ENCODE assay signal across 23 cellular contexts in genomic region chr12:57661376-57661775, GRCh38. TPM values are rescaled to one million over a fixed set of nuclear protein-coding genes. Genes with fewer than 3 reads are reported as not detected.
A peak's percentile ranks its signal among the peaks of the same experiment; 100 is the strongest.
DNase-seq lines count a peak whose midpoint lies in the region; ATAC-seq, FAIRE-seq and TF ChIP-seq lines count a peak whose summit lies in the region.
"Had no signal": no experiment of that assay in that cellular context is flagged by ENCODE, and none has a peak within 500 bp of the region (broad histone marks: within the 10 kb centered on the region; RNA-seq: fewer than 3 reads in every experiment).

No MANE protein-coding gene starts in this region.

- no peak overlapping the region for H3K9ac ChIP-seq in HCT116 (ENCODE audit: low read length)
- no peak overlapping the region for H3K9ac ChIP-seq in Karpas-422 (ENCODE audit: low read length)
- no peak overlapping the region for H3K9ac ChIP-seq in K562 (ENCODE audit: insufficient read depth in 1 of 2, low read depth in 2 of 2, low read length in 2 of 2)
- H3K9ac ChIP-seq: BLaER1 treated with 17β-estradiol and CSF1 and Interleukin-3, amounts not matched to agents 10 nM and 100 nM; GM23248 had no signal

- no peaks in the 10 kb centered on the region for H3K9me1 ChIP-seq in K562 (ENCODE audit: control insufficient read depth, insufficient read depth, low read length)

- H3K36me3 ChIP-seq in HCT116 (ENCODE audit: control insufficient read depth in 1 of 2, insufficient read depth in 2 of 2, low read length in 2 of 2) (no peaks in the 10 kb centered on the region), Karpas-422 (ENCODE audit: insufficient read depth, low read length) (no peaks in the 10 kb centered on the region), K562 (ENCODE audit: control insufficient read depth, insufficient read depth, low read length) (no peaks in the 10 kb centered on the region)
- H3K36me3 ChIP-seq: BE2C; BLaER1 treated with 17β-estradiol and CSF1 and Interleukin-3, amounts not matched to agents 10 nM and 100 nM had no signal

- no TSS peak for BruUV-seq in HCT116 (replicated peaks; lab: Mats Ljungman, UMichigan)
- BruUV-seq in K562 (replicated peaks; lab: Mats Ljungman, UMichigan): no TSS peak

- peaks cover 3% of the 10 kb centered on the region in 2 experiments; a peak in 1 of 4 replicates for H3K9me3 ChIP-seq in HCT116 (ENCODE audit: control insufficient read depth in 1 of 2, insufficient read depth in 1 of 2, low read depth in 1 of 2, low read length in 2 of 2)
- peaks cover 7% of the 10 kb centered on the region for H3K9me3 ChIP-seq in Karpas-422 (ENCODE audit: low read length)
- H3K9me3 ChIP-seq in K562 (replicated peaks; ENCODE audit: control insufficient read depth, insufficient read depth, low read depth, low read length): no peaks in the 10 kb centered on the region

- no peak for TF ChIP-seq EP300 in K562 (IDR thresholded peaks at IDR 0.05; ENCODE audit: low read length)

- H3K27me3 ChIP-seq in HCT116 (ENCODE audit: insufficient read depth, low read length): no peaks in the 10 kb centered on the region
- no peaks in the 10 kb centered on the region for H3K27me3 ChIP-seq in Karpas-422 (ENCODE audit: low read length)
- H3K27me3 ChIP-seq in K562 (ENCODE audit: control insufficient read depth in 2 of 2, insufficient read depth in 2 of 2, low read length in 2 of 2): no peaks in the 10 kb centered on the region
- H3K27me3 ChIP-seq: BE2C; BLaER1 treated with 17β-estradiol and CSF1 and Interleukin-3, amounts not matched to agents 10 nM and 100 nM had no signal

- WGBS in K562 (ENCODE audit: insufficient coverage, low coverage, missing lambda C conversion rate): 2% methylated on average over 4 of the region's 4 CpGs

- intact Hi-C loops in HCT116 (cut with micrococcal nuclease): no loop called here
- intact Hi-C loops in K562 (cut with micrococcal nuclease): no loop called here
- intact Hi-C loops in left colon (cut with DNase I, micrococcal nuclease): no loop called here

- H2AFZ ChIP-seq in HCT116 (ENCODE audit: low read depth, low read length, poor library complexity, severe bottlenecking): no peak overlapping the region
- no peak overlapping the region for H2AFZ ChIP-seq in Karpas-422 (ENCODE audit: low read length)
- peak overlapping the region; percentile 2; the same call in 1 of the 2 replicates for H2AFZ ChIP-seq in K562 (ENCODE audit: low read depth, low read length)
- H2AFZ ChIP-seq: GM23248 had no signal

- no peaks in the 10 kb centered on the region for H3K79me2 ChIP-seq in HCT116 (ENCODE audit: insufficient read depth, low read length)
- no peaks in the 10 kb centered on the region for H3K79me2 ChIP-seq in Karpas-422 (ENCODE audit: low read length)
- no peaks in the 10 kb centered on the region for H3K79me2 ChIP-seq in K562 (ENCODE audit: control insufficient read depth, insufficient read depth, low read length)

- POLR2A ChIA-PET in HCT116 (lab: Charles Lee): no interaction called here
- POLR2A ChIA-PET in K562 (lab: Yijun Ruan, JAX): interaction anchor here (0.7 to 1.7 kb wide), 3 partner anchors 10 to 81 kb away, joined by 3 to 4 read pairs (median 4); no protein-coding TSS in a partner anchor

- CTCF ChIA-PET in HCT116 (lab: Charles Lee) (no interaction called here), K562 (lab: Yijun Ruan, JAX; ENCODE audit: low intra/inter-chr PET ratio) (no interaction called here)

- RAD21 ChIA-PET in HCT116 (lab: Charles Lee; ENCODE audit: low non-redundant PET in 1 of 2, low total read pairs in 2 of 2, uncharacterized antibody in 2 of 2, unreplicated experiment in 2 of 2): no interaction called here

- H3K4me1 ChIP-seq in HCT116 (ENCODE audit: control insufficient read depth in 1 of 2, insufficient read depth in 2 of 2, low read length in 2 of 2) (no peaks in the 10 kb centered on the region), Karpas-422 (ENCODE audit: low read length) (no peaks in the 10 kb centered on the region), K562 (replicated peaks in 1 of 2; ENCODE audit: control insufficient read depth in 2 of 2, insufficient read depth in 2 of 2, low read length in 2 of 2) (peaks cover 0 to 6% of the 10 kb centered on the region in 2 experiments; a peak in 2 of 5 replicates)
- H3K4me1 ChIP-seq: BE2C; BLaER1 treated with 17β-estradiol and CSF1 and Interleukin-3, amounts not matched to agents 10 nM and 100 nM had no signal

- in situ Hi-C loops in K562 (cut with MboI): no loop called here

- H4K20me1 ChIP-seq in HCT116 (ENCODE audit: insufficient read depth): no peaks in the 10 kb centered on the region
- H4K20me1 ChIP-seq in Karpas-422 (ENCODE audit: insufficient read depth, low read depth, low read length): no peaks in the 10 kb centered on the region
- no peaks in the 10 kb centered on the region for H4K20me1 ChIP-seq in K562 (replicated peaks; ENCODE audit: control insufficient read depth, insufficient read depth, low read length)
- H4K20me1 ChIP-seq: BLaER1 treated with 17β-estradiol and CSF1 and Interleukin-3, amounts not matched to agents 10 nM and 100 nM had no signal

- H3K27ac ChIP-seq in HCT116 (ENCODE audit: low read depth, low read length) (no peak overlapping the region), Karpas-422 (ENCODE audit: low read length) (no peak overlapping the region), K562 (ENCODE audit: extremely low read depth, low read depth, low read length) (no peak overlapping the region)
- H3K27ac ChIP-seq: 22Rv1; BLaER1 treated with 17β-estradiol and CSF1 and Interleukin-3, amounts not matched to agents 10 nM and 100 nM; GM23248 had no signal

- TF ChIP-seq CTCF in HCT116 (IDR thresholded peaks at IDR 0.05 in 2 of 3, conservative IDR thresholded peaks at IDR 0.05 in 1 of 3; ENCODE audit: borderline replicate concordance in 1 of 3, insufficient read depth in 1 of 3, low read depth in 2 of 3, low read length in 2 of 3) (no peak), K562 (IDR thresholded peaks at IDR 0.05 in 2 of 3, conservative IDR thresholded peaks at IDR 0.05 in 1 of 3; ENCODE audit: insufficient read depth in 2 of 3, low read depth in 1 of 3, low read length in 3 of 3) (no peak)

- no peak overlapping the region for H3K4me3 ChIP-seq in HCT116 (replicated peaks in 1 of 2; ENCODE audit: low read depth in 1 of 2, low read length in 2 of 2)
- H3K4me3 ChIP-seq in Karpas-422 (ENCODE audit: low read length): no peak overlapping the region
- H3K4me3 ChIP-seq in K562: no peak overlapping the region
- H3K4me3 ChIP-seq: BLaER1 treated with 17β-estradiol and CSF1 and Interleukin-3, amounts not matched to agents 10 nM and 100 nM; GM23248 had no signal

- H3K4me2 ChIP-seq in HCT116 (ENCODE audit: low read length) (no peak overlapping the region), Karpas-422 (ENCODE audit: low read depth, low read length, poor library complexity, severe bottlenecking) (no peak overlapping the region), K562 (ENCODE audit: insufficient read depth, low read length) (peak overlapping the region; percentile 4; the same call in 1 of the 2 replicates)
- H3K4me2 ChIP-seq: BLaER1 treated with 17β-estradiol and CSF1 and Interleukin-3, amounts not matched to agents 10 nM and 100 nM had no signal

- ATAC-seq in HCT116 (no peak), K562 (peak; percentile 81), GM18520 (IDR thresholded peaks at IDR 0.05; ENCODE audit: unreplicated experiment) (no peak), left colon (no peak), HG03520 (IDR thresholded peaks at IDR 0.05; ENCODE audit: unreplicated experiment) (no peak)

- FAIRE-seq in K562 (lab: Jason Lieb, UNC): peak; percentile 64
- FAIRE-seq: D721Med, GM12892, GM19239 had no signal

- TF ChIP-seq POLR2A in HCT116 (IDR thresholded peaks at IDR 0.05; ENCODE audit: borderline replicate concordance, extremely low read depth, insufficient read depth, insufficient read length): no peak
- TF ChIP-seq POLR2A in K562 (conservative IDR thresholded peaks at IDR 0.05): no peak

- TF ChIP-seq RAD21 in HCT116 (IDR thresholded peaks at IDR 0.05; ENCODE audit: low read depth) (no peak), K562 (CRISPR knock-in tag; conservative IDR thresholded peaks at IDR 0.05 in 1 of 2, IDR thresholded peaks at IDR 0.05 in 1 of 2) (no peak)

- DNase-seq in DMS 273 (lab: John Stamatoyannopoulos, UW; ENCODE audit: unreplicated experiment): peak; percentile 15
- no peak for DNase-seq in DMS 273 treated with DMSO at 0.1 percent for 48 hours (lab: John Stamatoyannopoulos, UW)
- DNase-seq in HCT116 (ENCODE audit: low read depth, low spot score): no peak
- peak; percentile 27 for DNase-seq in Karpas-422
- DNase-seq in K562 (ENCODE audit: extremely low read depth in 1 of 4, low spot score in 3 of 4): peak in 1 of 4 experiments; percentile 52
- DNase-seq in left colon: no peak
- DNase-seq: ACHN; AML-193; BE2C; CD4-positive, alpha-beta T cell; CD8-positive, alpha-beta memory T cell; DMS153; DND-41; GM23248; H9 had no signal

- H3K9me2 ChIP-seq in HCT116 (ENCODE audit: insufficient read depth): no peaks in the 10 kb centered on the region
- H3K9me2 ChIP-seq in Karpas-422 (replicated peaks; ENCODE audit: insufficient read depth, low read length): no peaks in the 10 kb centered on the region

RNA-seq across cellular contexts. Expression of gene B4GALNT1, which starts 28.4 kb away (rescaled TPM):
- 31.3 TPM for total RNA-seq in HCT116 (2021; ENCODE audit: unreplicated experiment)
- 12.8 and 15.3 TPM in 2 replicates for polyA plus RNA-seq in HCT116 (2012)
- total RNA-seq in Karpas-422 (2014; rRNA removed; shearing (Covaris generic); ENCODE audit: low replicate concordance): 0.58 and 0.63 TPM in 2 replicates
- total RNA-seq in K562 (2011; cell fraction: chromatin; rRNA removed; ENCODE audit: low replicate concordance): 50.8 and 90.4 TPM in 2 replicates
- 64.4 and 74.2 TPM in 2 replicates for total RNA-seq in K562 (2011; cell fraction: nucleolus; rRNA removed)
- total RNA-seq in K562 (2011; cell fraction: nucleoplasm; rRNA removed): 62.8 and 71.3 TPM in 2 replicates
- 18.3 and 21.8 TPM in 2 replicates for total RNA-seq in K562 (2014; rRNA removed)
- 5.9 and 7.7 TPM in 2 replicates for total RNA-seq in K562 (2014; rRNA removed; fragmentation: Illumina TruSeq; extraction: Trizol)
- 9.8 and 9.9 TPM in 2 replicates for total RNA-seq in K562 (2015; rRNA removed; fragmentation: Illumina TruSeq; extraction: Trizol)
- 26.3 and 32.2 TPM in 2 replicates for total RNA-seq in K562 (2021)
- 7.3 and 12.2 TPM in 2 replicates for polyA plus RNA-seq in K562 (2011; rRNA removed)
- 7.6 and 15.8 TPM in 2 replicates for polyA plus RNA-seq in K562 (2011; cell fraction: cytosol; rRNA removed)
- 63.0 and 75.2 TPM in 2 replicates for polyA plus RNA-seq in K562 (2011; cell fraction: nucleus; rRNA removed)
- polyA plus RNA-seq in K562 (2012): 14.4 and 26.8 TPM in 2 replicates
- polyA plus RNA-seq in K562 (2014; fragmentation: Illumina TruSeq; extraction: Trizol): 17.4 and 17.5 TPM in 2 replicates
- 1 to 10 TPM; 1.0 to 1.7 TPM for polyA plus RNA-seq in K562 (2014; fragmentation: Nextera tagmentation; extraction: Ambion mirVana)
- 20.6 and 21.0 TPM in 2 replicates for polyA plus RNA-seq in K562 (2014; rRNA removed)
- polyA minus RNA-seq in K562 (2011; rRNA and poly(A)+ RNA removed): 6.4 and 6.5 TPM in 2 replicates
- 5.6 and 11.6 TPM in 2 replicates for polyA minus RNA-seq in K562 (2011; cell fraction: cytosol; rRNA and poly(A)+ RNA removed)
- polyA minus RNA-seq in K562 (2011; cell fraction: nucleus; rRNA and poly(A)+ RNA removed): 28.7 and 34.7 TPM in 2 replicates
- total RNA-seq in left colon: under 1 TPM; 0.34 to 0.98 TPM
- total RNA-seq: CD4-positive, alpha-beta T cell had no signal
- polyA plus RNA-seq: CD14-positive monocyte; CD8-positive, alpha-beta memory T cell had no signal

RNA-seq across cellular contexts. Expression of gene OS9, which starts 32.6 kb away (rescaled TPM):
- total RNA-seq in HCT116 (2021; ENCODE audit: unreplicated experiment): 98.4 TPM
- polyA plus RNA-seq in HCT116 (2012): 122 and 124 TPM in 2 replicates
- total RNA-seq in Karpas-422 (2014; rRNA removed; shearing (Covaris generic); ENCODE audit: low replicate concordance): 72.6 and 120 TPM in 2 replicates
- 197 and 263 TPM in 2 replicates for total RNA-seq in K562 (2011; cell fraction: chromatin; rRNA removed; ENCODE audit: low replicate concordance)
- 185 and 199 TPM in 2 replicates for total RNA-seq in K562 (2011; cell fraction: nucleolus; rRNA removed)
- 161 and 189 TPM in 2 replicates for total RNA-seq in K562 (2011; cell fraction: nucleoplasm; rRNA removed)
- total RNA-seq in K562 (2014; rRNA removed): 88.5 and 93.7 TPM in 2 replicates
- 71.3 and 77.4 TPM in 2 replicates for total RNA-seq in K562 (2014; rRNA removed; fragmentation: Illumina TruSeq; extraction: Trizol)
- total RNA-seq in K562 (2015; rRNA removed; fragmentation: Illumina TruSeq; extraction: Trizol): 90.2 and 97.8 TPM in 2 replicates
- total RNA-seq in K562 (2021): 85.4 and 89.5 TPM in 2 replicates
- polyA plus RNA-seq in K562 (2011; rRNA removed): 84.0 and 113 TPM in 2 replicates
- polyA plus RNA-seq in K562 (2011; cell fraction: cytosol; rRNA removed): 96.9 and 176 TPM in 2 replicates
- 254 and 358 TPM in 2 replicates for polyA plus RNA-seq in K562 (2011; cell fraction: nucleus; rRNA removed)
- 145 and 222 TPM in 2 replicates for polyA plus RNA-seq in K562 (2012)
- 93.3 and 105 TPM in 2 replicates for polyA plus RNA-seq in K562 (2014; fragmentation: Illumina TruSeq; extraction: Trizol)
- 1 to 10 TPM; 4.6 to 7.9 TPM for polyA plus RNA-seq in K562 (2014; fragmentation: Nextera tagmentation; extraction: Ambion mirVana)
- polyA plus RNA-seq in K562 (2014; rRNA removed): 89.0 and 102 TPM in 2 replicates
- polyA minus RNA-seq in K562 (2011; rRNA and poly(A)+ RNA removed): 130 and 134 TPM in 2 replicates
- 33.0 and 35.3 TPM in 2 replicates for polyA minus RNA-seq in K562 (2011; cell fraction: cytosol; rRNA and poly(A)+ RNA removed)
- 41.7 and 80.5 TPM in 2 replicates for polyA minus RNA-seq in K562 (2011; cell fraction: nucleus; rRNA and poly(A)+ RNA removed)
- total RNA-seq in left colon: 100 to 1,000 TPM; 310 to 322 TPM

RNA-seq across cellular contexts. Expression of gene ARHGEF25, which starts 50.1 kb away (rescaled TPM):
- total RNA-seq in HCT116 (2021; ENCODE audit: unreplicated experiment) (3.6 TPM), K562 (2014; rRNA removed) (11.6 and 18.6 TPM in 2 replicates), K562 (2014; rRNA removed; fragmentation: Illumina TruSeq; extraction: Trizol) (7.5 and 9.2 TPM in 2 replicates), K562 (2015; rRNA removed; fragmentation: Illumina TruSeq; extraction: Trizol) (4.9 and 6.1 TPM in 2 replicates), K562 (2021) (13.6 and 15.0 TPM in 2 replicates), left colon (10 to 100 TPM in 1 of 2 donors, 1 to 10 TPM in 1; 3.1 to 14.9 TPM)
- 3.2 and 4.1 TPM in 2 replicates for polyA plus RNA-seq in HCT116 (2012)
- total RNA-seq in Karpas-422 (2014; rRNA removed; shearing (Covaris generic); ENCODE audit: low replicate concordance): 0.87 TPM in 1 of 2 replicates, not detected in the other
- total RNA-seq in K562 (2011; cell fraction: chromatin; rRNA removed; ENCODE audit: low replicate concordance): 50.1 and 109 TPM in 2 replicates
- 60.5 and 65.7 TPM in 2 replicates for total RNA-seq in K562 (2011; cell fraction: nucleolus; rRNA removed)
- 44.0 and 54.3 TPM in 2 replicates for total RNA-seq in K562 (2011; cell fraction: nucleoplasm; rRNA removed)
- polyA plus RNA-seq in K562 (2011; rRNA removed) (13.3 and 18.1 TPM in 2 replicates), K562 (2014; fragmentation: Illumina TruSeq; extraction: Trizol) (14.1 and 14.9 TPM in 2 replicates), K562 (2014; fragmentation: Nextera tagmentation; extraction: Ambion mirVana) (1 to 10 TPM in 1 of 2 experiments, under 1 TPM in 1; 0.13 to 1.4 TPM), K562 (2014; rRNA removed) (16.0 and 17.3 TPM in 2 replicates)
- polyA plus RNA-seq in K562 (2011; cell fraction: cytosol; rRNA removed): 8.7 and 11.6 TPM in 2 replicates
- polyA plus RNA-seq in K562 (2011; cell fraction: nucleus; rRNA removed): 115 and 121 TPM in 2 replicates
- 13.4 and 18.0 TPM in 2 replicates for polyA plus RNA-seq in K562 (2012)
- 6.2 and 7.1 TPM in 2 replicates for polyA minus RNA-seq in K562 (2011; rRNA and poly(A)+ RNA removed)
- polyA minus RNA-seq in K562 (2011; cell fraction: cytosol; rRNA and poly(A)+ RNA removed): 2.8 TPM in 2 replicates
- 10.5 and 16.6 TPM in 2 replicates for polyA minus RNA-seq in K562 (2011; cell fraction: nucleus; rRNA and poly(A)+ RNA removed)
- polyA plus RNA-seq: CD14-positive monocyte; CD8-positive, alpha-beta memory T cell had no signal

RNA-seq across cellular contexts. Expression of gene DTX3, which starts 56.8 kb away (rescaled TPM):
- total RNA-seq in HCT116 (2021; ENCODE audit: unreplicated experiment) (0.37 TPM), K562 (2014; rRNA removed) (not detected in 2 replicates), K562 (2014; rRNA removed; fragmentation: Illumina TruSeq; extraction: Trizol) (not detected in 2 replicates), K562 (2015; rRNA removed; fragmentation: Illumina TruSeq; extraction: Trizol) (not detected in 2 replicates), K562 (2021) (0.09 TPM in 1 of 2 replicates, not detected in the other), left colon (10 to 100 TPM in 1 of 2 donors, 1 to 10 TPM in 1; 3.7 to 10.2 TPM)
- not detected in 2 replicates for polyA plus RNA-seq in HCT116 (2012)
- total RNA-seq in Karpas-422 (2014; rRNA removed; shearing (Covaris generic); ENCODE audit: low replicate concordance): 16.8 and 22.9 TPM in 2 replicates
- 0.44 and 0.72 TPM in 2 replicates for total RNA-seq in K562 (2011; cell fraction: chromatin; rRNA removed; ENCODE audit: low replicate concordance)
- total RNA-seq in K562 (2011; cell fraction: nucleolus; rRNA removed): 0.13 TPM in 1 of 2 replicates, not detected in the other
- 0.29 and 1.1 TPM in 2 replicates for total RNA-seq in K562 (2011; cell fraction: nucleoplasm; rRNA removed)
- polyA plus RNA-seq in K562 (2011; rRNA removed) (0.15 TPM in 1 of 2 replicates, not detected in the other), K562 (2014; fragmentation: Illumina TruSeq; extraction: Trizol) (not detected in 2 replicates), K562 (2014; fragmentation: Nextera tagmentation; extraction: Ambion mirVana) (under 1 TPM; 0.03 to 0.06 TPM), K562 (2014; rRNA removed) (not detected in 2 replicates)
- 0.03 and 0.04 TPM in 2 replicates for polyA plus RNA-seq in K562 (2011; cell fraction: cytosol; rRNA removed)
- polyA plus RNA-seq in K562 (2011; cell fraction: nucleus; rRNA removed): 0.53 and 0.62 TPM in 2 replicates
- polyA plus RNA-seq in K562 (2012): 0.05 TPM in 1 of 2 replicates, not detected in the other
- not detected in 2 replicates for polyA minus RNA-seq in K562 (2011; rRNA and poly(A)+ RNA removed)
- not detected in 2 replicates for polyA minus RNA-seq in K562 (2011; cell fraction: cytosol; rRNA and poly(A)+ RNA removed)
- 0.13 TPM in 1 of 2 replicates, not detected in the other for polyA minus RNA-seq in K562 (2011; cell fraction: nucleus; rRNA and poly(A)+ RNA removed)

Comparison
In these comparisons a context has a peak if more than half of its experiments do, and no peak if none do; other contexts are left out.
1. DNase-seq: peak in DMS 273 (single experiment) and Karpas-422 (single experiment); none in DMS 273 treated with DMSO at 0.1 percent for 48 hours (single experiment), HCT116 (single experiment) and left colon (0 of 2).